14 cellular contexts compared by ENCODE assay signal in genomic region chr17:73667184-73667959, GRCh38. TPM values are rescaled to one million over a fixed set of nuclear protein-coding genes. Genes with fewer than 3 reads are reported as not detected.
DNase-seq lines count a peak whose midpoint lies in the region; ATAC-seq and TF ChIP-seq lines count a peak whose summit lies in the region.
"Had no signal": no experiment of that assay in that cellular context is flagged by ENCODE, and none has a peak within 500 bp of the region (broad histone marks: within the 10 kb centered on the region; RNA-seq: fewer than 3 reads in every experiment).

No MANE protein-coding gene starts in this region.

- H3K27me3 ChIP-seq in PC-3 (ENCODE audit: low read length), result peaks cover 33% of the 10 kb centered on the region
- H3K27me3 ChIP-seq: neutrophil, vagina had no signal

- CTCF ChIA-PET in activated CD8-positive, alpha-beta memory T cell treated with anti-CD3 and anti-CD28 coated beads, Interleukin-2, amount 10 ng/mL, durations not matched to agents 7 days and 5 days (lab: Charles Lee), result interaction anchor here (0.8 to 1.3 kb wide), 4 partner anchors 11 to 115 kb away, joined by 3 read pairs; no protein-coding TSS in a partner anchor
- CTCF ChIA-PET in PC-3 (lab: Charles Lee), result no interaction called here

- H3K4me1 Mint-ChIP-seq in activated CD8-positive, alpha-beta memory T cell treated with anti-CD3 and anti-CD28 coated beads, Interleukin-2, amount 10 ng/mL, durations not matched to agents 7 days and 5 days, result peaks cover 29% of the 10 kb centered on the region

- no peaks in the 10 kb centered on the region for H3K79me2 ChIP-seq in PC-3 (ENCODE audit: low read length)

- H3F3A ChIP-seq in PC-3 (ENCODE audit: low read length, unreplicated experiment), result no peaks in the 10 kb centered on the region

- H3K36me3 ChIP-seq in PC-3 (ENCODE audit: low read depth, low read length), result no peaks in the 10 kb centered on the region
- H3K36me3 ChIP-seq: neutrophil, vagina had no signal

- H3K36me3 Mint-ChIP-seq in activated CD8-positive, alpha-beta memory T cell treated with anti-CD3 and anti-CD28 coated beads, Interleukin-2, amount 10 ng/mL, durations not matched to agents 7 days and 5 days, result peaks cover 10% of the 10 kb centered on the region
- no peaks in the 10 kb centered on the region for H3K36me3 Mint-ChIP-seq in activated naive CD4-positive, alpha-beta T cell treated with anti-CD3 and anti-CD28 coated beads, Interleukin-2, amount 50 U/mL, for 72 hours

- H3K27ac Mint-ChIP-seq in activated CD8-positive, alpha-beta memory T cell treated with anti-CD3 and anti-CD28 coated beads, Interleukin-2, amount 10 ng/mL, durations not matched to agents 7 days and 5 days, result peak overlapping the region; percentile 79
- H3K27ac Mint-ChIP-seq in activated naive CD4-positive, alpha-beta T cell treated with anti-CD3 and anti-CD28 coated beads, Interleukin-2, amount 50 U/mL, for 72 hours, result peak overlapping the region; percentile 58 to 69

- no peaks in the 10 kb centered on the region for H4K20me1 ChIP-seq in PC-3 (ENCODE audit: low read length)

- H3K4me1 ChIP-seq in PC-3 (ENCODE audit: insufficient read depth, low read length), result no peaks in the 10 kb centered on the region
- H3K4me1 ChIP-seq: vagina had no signal

- BruUV-seq in PC-3 (replicated peaks; lab: Mats Ljungman, UMichigan), result no TSS peak

- no peak overlapping the region for H3K27ac ChIP-seq in PC-3 (ENCODE audit: low read length)
- H3K27ac ChIP-seq: neutrophil, SK-N-MC, vagina had no signal

- H3K4me3 Mint-ChIP-seq in activated CD8-positive, alpha-beta memory T cell treated with anti-CD3 and anti-CD28 coated beads, Interleukin-2, amount 10 ng/mL, durations not matched to agents 7 days and 5 days, result peak overlapping the region; percentile 6

- no peak overlapping the region for H3K9ac ChIP-seq in PC-3 (ENCODE audit: low read length)

- peaks cover 3% of the 10 kb centered on the region for H3K9me3 Mint-ChIP-seq in activated CD8-positive, alpha-beta memory T cell treated with anti-CD3 and anti-CD28 coated beads, Interleukin-2, amount 10 ng/mL, durations not matched to agents 7 days and 5 days (ENCODE audit: low read depth)
- peaks cover 3 to 9% of the 10 kb centered on the region in 2 donors for H3K9me3 Mint-ChIP-seq in activated naive CD4-positive, alpha-beta T cell treated with anti-CD3 and anti-CD28 coated beads, Interleukin-2, amount 50 U/mL, for 72 hours

- POLR2A ChIA-PET in PC-3 (lab: Charles Lee; ENCODE audit: unreplicated experiment), result no interaction called here

- intact Hi-C loops in PC-3 (cut with micrococcal nuclease), result no loop called here

- H2AFZ ChIP-seq in PC-3 (ENCODE audit: low read length), result no peak overlapping the region

- H3K27me3 Mint-ChIP-seq in activated CD8-positive, alpha-beta memory T cell treated with anti-CD3 and anti-CD28 coated beads, Interleukin-2, amount 10 ng/mL, durations not matched to agents 7 days and 5 days, result peaks cover 30% of the 10 kb centered on the region

- peak; percentile 87 for ATAC-seq in activated CD8-positive, alpha-beta memory T cell treated with anti-CD3 and anti-CD28 coated beads, Interleukin-2, amount 10 ng/mL, durations not matched to agents 7 days and 5 days
- ATAC-seq in activated naive CD4-positive, alpha-beta T cell treated with anti-CD3 and anti-CD28 coated beads, Interleukin-2, amount 50 U/mL, for 72 hours, result peak in 1 of 2 donors; percentile 73
- ATAC-seq in PC-3 (no peak), HG02610 (IDR thresholded peaks at IDR 0.05; ENCODE audit: unreplicated experiment) (no peak)

- H3K4me2 ChIP-seq in PC-3 (ENCODE audit: low read length), result no peak overlapping the region

- DNase-seq in activated CD8-positive, alpha-beta memory T cell treated with anti-CD3 and anti-CD28 coated beads, Interleukin-2, amount 10 ng/mL, durations not matched to agents 7 days and 5 days, result peak; percentile 68
- DNase-seq in activated CD8-positive, alpha-beta memory T cell treated with anti-CD3 and anti-CD28 coated beads, Interleukin-2, amount 50 U/mL, for 4 hours, result no peak
- DNase-seq in MV-4-11 (lab: John Stamatoyannopoulos, UW), result peak; percentile 96
- DNase-seq in activated naive CD4-positive, alpha-beta T cell treated with anti-CD3 and anti-CD28 coated beads, Interleukin-2, amount 50 U/mL, for 72 hours (ENCODE audit: low spot score in 2 of 2), result no peak
- DNase-seq in pons (ENCODE audit: low spot score), result peak; percentile 48
- DNase-seq in PC-3, result no peak
- DNase-seq in inferior parietal cortex (ENCODE audit: extremely low spot score), result no peak
- DNase-seq: effector memory CD4-positive, alpha-beta T cell; NCI-H1048; NCI-H446 treated with DMSO at 0.1 percent for 48 hours had no signal

- H3K9me3 ChIP-seq in PC-3 (ENCODE audit: low read length), result no peaks in the 10 kb centered on the region
- H3K9me3 ChIP-seq: neutrophil, vagina had no signal

- TF ChIP-seq CTCF in PC-3 (conservative IDR thresholded peaks at IDR 0.05; ENCODE audit: low read depth, low read length), result no peak

- no peaks in the 10 kb centered on the region for H3K9me2 ChIP-seq in PC-3 (replicated peaks; ENCODE audit: low read length)

- no peak overlapping the region for H3K4me3 ChIP-seq in PC-3 (ENCODE audit: low read length)
- H3K4me3 ChIP-seq: SK-N-MC, vagina had no signal

RNA-seq across cellular contexts. Expression of gene SDK2, which starts 23.1 kb away (rescaled TPM):
- 1 to 10 TPM in 1 of 2 experiments, under 1 TPM in 1; 0.09 to 3.7 TPM for total RNA-seq in activated CD8-positive, alpha-beta memory T cell treated with anti-CD3 and anti-CD28 coated beads, Interleukin-2, amount 10 ng/mL, durations not matched to agents 7 days and 5 days
- 1 to 10 TPM in 1 of 2 donors, under 1 TPM in 1; 0.66 to 1.5 TPM for total RNA-seq in activated naive CD4-positive, alpha-beta T cell treated with anti-CD3 and anti-CD28 coated beads, Interleukin-2, amount 50 U/mL, for 72 hours
- 0.07 TPM in 1 of 2 replicates, not detected in the other for total RNA-seq in PC-3 (2014; rRNA removed)

Comparison
In these comparisons a context has a peak if more than half of its experiments do, and no peak if none do; other contexts are left out.
1. DNase-seq: peak in activated CD8-positive, alpha-beta memory T cell treated with anti-CD3 and anti-CD28 coated beads, Interleukin-2, amount 10 ng/mL, durations not matched to agents 7 days and 5 days (single experiment), MV-4-11 (single experiment) and pons (single experiment); none in activated CD8-positive, alpha-beta memory T cell treated with anti-CD3 and anti-CD28 coated beads, Interleukin-2, amount 50 U/mL, for 4 hours (single experiment), activated naive CD4-positive, alpha-beta T cell treated with anti-CD3 and anti-CD28 coated beads, Interleukin-2, amount 50 U/mL, for 72 hours (0 of 2), PC-3 (single experiment) and inferior parietal cortex (single experiment).